ENCODE assay signal across 1 cellular context in genomic region chr4:169175035-169175434, GRCh38.
TF ChIP-seq lines count a peak whose summit lies in the region.

No MANE protein-coding gene starts in this region.

TF ChIP-seq in WTC11, 78 proteins besides CTCF, POLR2A, EP300 and RAD21 (continued from another document):
- TF ChIP-seq, protein P1, sequence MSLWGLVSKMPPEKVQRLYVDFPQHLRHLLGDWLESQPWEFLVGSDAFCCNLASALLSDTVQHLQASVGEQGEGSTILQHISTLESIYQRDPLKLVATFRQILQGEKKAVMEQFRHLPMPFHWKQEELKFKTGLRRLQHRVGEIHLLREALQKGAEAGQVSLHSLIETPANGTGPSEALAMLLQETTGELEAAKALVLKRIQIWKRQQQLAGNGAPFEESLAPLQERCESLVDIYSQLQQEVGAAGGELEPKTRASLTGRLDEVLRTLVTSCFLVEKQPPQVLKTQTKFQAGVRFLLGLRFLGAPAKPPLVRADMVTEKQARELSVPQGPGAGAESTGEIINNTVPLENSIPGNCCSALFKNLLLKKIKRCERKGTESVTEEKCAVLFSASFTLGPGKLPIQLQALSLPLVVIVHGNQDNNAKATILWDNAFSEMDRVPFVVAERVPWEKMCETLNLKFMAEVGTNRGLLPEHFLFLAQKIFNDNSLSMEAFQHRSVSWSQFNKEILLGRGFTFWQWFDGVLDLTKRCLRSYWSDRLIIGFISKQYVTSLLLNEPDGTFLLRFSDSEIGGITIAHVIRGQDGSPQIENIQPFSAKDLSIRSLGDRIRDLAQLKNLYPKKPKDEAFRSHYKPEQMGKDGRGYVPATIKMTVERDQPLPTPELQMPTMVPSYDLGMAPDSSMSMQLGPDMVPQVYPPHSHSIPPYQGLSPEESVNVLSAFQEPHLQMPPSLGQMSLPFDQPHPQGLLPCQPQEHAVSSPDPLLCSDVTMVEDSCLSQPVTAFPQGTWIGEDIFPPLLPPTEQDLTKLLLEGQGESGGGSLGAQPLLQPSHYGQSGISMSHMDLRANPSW (CRISPR knock-in tag; conservative IDR thresholded peaks at IDR 0.05; ENCODE audit: low read depth), result no peak
- TF ChIP-seq, protein P2, sequence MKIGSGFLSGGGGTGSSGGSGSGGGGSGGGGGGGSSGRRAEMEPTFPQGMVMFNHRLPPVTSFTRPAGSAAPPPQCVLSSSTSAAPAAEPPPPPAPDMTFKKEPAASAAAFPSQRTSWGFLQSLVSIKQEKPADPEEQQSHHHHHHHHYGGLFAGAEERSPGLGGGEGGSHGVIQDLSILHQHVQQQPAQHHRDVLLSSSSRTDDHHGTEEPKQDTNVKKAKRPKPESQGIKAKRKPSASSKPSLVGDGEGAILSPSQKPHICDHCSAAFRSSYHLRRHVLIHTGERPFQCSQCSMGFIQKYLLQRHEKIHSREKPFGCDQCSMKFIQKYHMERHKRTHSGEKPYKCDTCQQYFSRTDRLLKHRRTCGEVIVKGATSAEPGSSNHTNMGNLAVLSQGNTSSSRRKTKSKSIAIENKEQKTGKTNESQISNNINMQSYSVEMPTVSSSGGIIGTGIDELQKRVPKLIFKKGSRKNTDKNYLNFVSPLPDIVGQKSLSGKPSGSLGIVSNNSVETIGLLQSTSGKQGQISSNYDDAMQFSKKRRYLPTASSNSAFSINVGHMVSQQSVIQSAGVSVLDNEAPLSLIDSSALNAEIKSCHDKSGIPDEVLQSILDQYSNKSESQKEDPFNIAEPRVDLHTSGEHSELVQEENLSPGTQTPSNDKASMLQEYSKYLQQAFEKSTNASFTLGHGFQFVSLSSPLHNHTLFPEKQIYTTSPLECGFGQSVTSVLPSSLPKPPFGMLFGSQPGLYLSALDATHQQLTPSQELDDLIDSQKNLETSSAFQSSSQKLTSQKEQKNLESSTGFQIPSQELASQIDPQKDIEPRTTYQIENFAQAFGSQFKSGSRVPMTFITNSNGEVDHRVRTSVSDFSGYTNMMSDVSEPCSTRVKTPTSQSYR (CRISPR knock-in tag; IDR thresholded peaks at IDR 0.05), result no peak
